ENCODE assay signal across 12 cellular contexts in genomic region chr17:45812102-45812501, GRCh38. TPM values are rescaled to one million over a fixed set of nuclear protein-coding genes. Genes with fewer than 3 reads are reported as not detected.
DNase-seq lines count a peak whose midpoint lies in the region; TF ChIP-seq lines count a peak whose summit lies in the region.
"Had no signal": no experiment of that assay in that cellular context is flagged by ENCODE, and none has a peak within 500 bp of the region (broad histone marks: within the 10 kb centered on the region; RNA-seq: fewer than 3 reads in every experiment).

No MANE protein-coding gene starts in this region.

- no peaks in the 10 kb centered on the region for H3K4me1 ChIP-seq in osteoblast (ENCODE audit: insufficient read depth, low read length)
- no peaks in the 10 kb centered on the region for H3K4me1 ChIP-seq in adrenal gland (replicated peaks in 1 of 2)

- peaks cover 26% of the 10 kb centered on the region for H3K27me3 Mint-ChIP-seq in chondrocyte (ENCODE audit: low read depth)

- peak; percentile 18 for DNase-seq in NCI-H2227 (lab: John Stamatoyannopoulos, UW; ENCODE audit: unreplicated experiment)
- no peak for DNase-seq in NCI-H2227 treated with DMSO at 0.1 percent for 48 hours (lab: John Stamatoyannopoulos, UW)
- peak; percentile 30 for DNase-seq in NB4 (ENCODE audit: low read depth)
- DNase-seq in chondrocyte (ENCODE audit: low spot score), result no peak
- no peak for DNase-seq in osteoblast (ENCODE audit: insufficient read length, low spot score, missing footprints)
- no peak for DNase-seq in adrenal gland
- no peak for DNase-seq in NCI-H1105 (lab: John Stamatoyannopoulos, UW)
- DNase-seq in HK-2 (ENCODE audit: unreplicated experiment), result no peak
- DNase-seq: MG63 had no signal

- H3K4me2 ChIP-seq in osteoblast (ENCODE audit: insufficient read depth, low read length), result no peak overlapping the region

- H2AFZ ChIP-seq in osteoblast (ENCODE audit: low read length), result no peak overlapping the region

- no peaks in the 10 kb centered on the region for H3K79me2 ChIP-seq in osteoblast (ENCODE audit: insufficient read depth, low read length)

- intact Hi-C loops in adrenal gland (cut with DNase I), result no loop called here

- H3K36me3 ChIP-seq in osteoblast (ENCODE audit: insufficient read depth, low read length), result no peaks in the 10 kb centered on the region
- H3K36me3 ChIP-seq in adrenal gland (replicated peaks in 1 of 2), result no peaks in the 10 kb centered on the region
- H3K36me3 ChIP-seq: MG63 had no signal

- H3K9me3 Mint-ChIP-seq in chondrocyte (ENCODE audit: low read depth), result peaks cover 3% of the 10 kb centered on the region
- H3K9me3 Mint-ChIP-seq: stimulated activated memory B cell treated with anti-CD40 and anti-IgM and Interleukin-4, amounts not matched to agents 10 μg/mL and 1 μg/mL and 100 μg/mL, for 72 hours had no signal

- H3K4me1 Mint-ChIP-seq in chondrocyte (ENCODE audit: low read depth), result no peaks in the 10 kb centered on the region
- H3K4me1 Mint-ChIP-seq: stimulated activated memory B cell treated with anti-CD40 and anti-IgM and Interleukin-4, amounts not matched to agents 10 μg/mL and 1 μg/mL and 100 μg/mL, for 72 hours had no signal

- H3K36me3 Mint-ChIP-seq in chondrocyte (ENCODE audit: low read depth), result no peaks in the 10 kb centered on the region
- H3K36me3 Mint-ChIP-seq: stimulated activated memory B cell treated with anti-CD40 and anti-IgM and Interleukin-4, amounts not matched to agents 10 μg/mL and 1 μg/mL and 100 μg/mL, for 72 hours had no signal

- H3K27ac Mint-ChIP-seq in chondrocyte (ENCODE audit: unreplicated experiment), result no peak overlapping the region
- H3K27ac Mint-ChIP-seq: stimulated activated memory B cell treated with anti-CD40 and anti-IgM and Interleukin-4, amounts not matched to agents 10 μg/mL and 1 μg/mL and 100 μg/mL, for 72 hours had no signal

- H3K4me3 ChIP-seq in NB4 (ENCODE audit: low read depth, low read length), result no peak overlapping the region
- H3K4me3 ChIP-seq in osteoblast (ENCODE audit: insufficient read depth, low read length), result no peak overlapping the region
- no peak overlapping the region for H3K4me3 ChIP-seq in adrenal gland
- H3K4me3 ChIP-seq: MG63, SK-N-MC had no signal

- H3K27me3 ChIP-seq in osteoblast (ENCODE audit: insufficient read depth, low read length) (no peaks in the 10 kb centered on the region), adrenal gland (peaks cover 6% of the 10 kb centered on the region)
- H3K27me3 ChIP-seq: MG63 had no signal

- no peaks in the 10 kb centered on the region for H3K9me3 ChIP-seq in osteoblast (ENCODE audit: low read depth, low read length)
- H3K9me3 ChIP-seq in adrenal gland (replicated peaks in 1 of 3), result no peaks in the 10 kb centered on the region

- H3K27ac ChIP-seq in osteoblast (ENCODE audit: low read depth, low read length) (no peak overlapping the region), adrenal gland (no peak overlapping the region)
- H3K27ac ChIP-seq: SK-N-MC had no signal

- TF ChIP-seq CTCF in NB4 (IDR thresholded peaks at IDR 0.05; ENCODE audit: low read depth, low read length), result peak; percentile 28
- peak; percentile 49 for TF ChIP-seq CTCF in chondrocyte (IDR thresholded peaks at IDR 0.05)
- TF ChIP-seq CTCF in osteoblast (IDR thresholded peaks at IDR 0.05; ENCODE audit: extremely low read depth, low read depth, low read length), result peak; percentile 21
- no peak for TF ChIP-seq CTCF in adrenal gland (IDR thresholded peaks at IDR 0.05)

- TF ChIP-seq POLR2A in NB4 (IDR thresholded peaks at IDR 0.05; ENCODE audit: extremely low read depth, insufficient read length) (no peak), adrenal gland (IDR thresholded peaks at IDR 0.05) (no peak)

- H3K4me3 Mint-ChIP-seq in chondrocyte (ENCODE audit: unreplicated experiment), result no peak overlapping the region
- H3K4me3 Mint-ChIP-seq: stimulated activated memory B cell treated with anti-CD40 and anti-IgM and Interleukin-4, amounts not matched to agents 10 μg/mL and 1 μg/mL and 100 μg/mL, for 72 hours had no signal

- H4K20me1 ChIP-seq in osteoblast (ENCODE audit: insufficient read depth, low read length), result no peaks in the 10 kb centered on the region

- 69 to 88% (median 73%) methylated on average over 3 of the region's 3 CpGs for WGBS in adrenal gland, 4 donors

RNA-seq across cellular contexts. Expression of gene CRHR1, which starts 28.0 kb away (rescaled TPM):
- total RNA-seq in chondrocyte (not detected in 3 replicates), osteoblast (not detected in 2 replicates), adrenal gland (under 1 TPM in 1 of 8 donors, not detected in 7; 0.27 TPM)
- not detected for polyA plus RNA-seq in adrenal gland
- total RNA-seq: activated CD8-positive, alpha-beta memory T cell treated with anti-CD3 and anti-CD28 coated beads for 36 hours had no signal

RNA-seq across cellular contexts. Expression of gene SPPL2C, which starts 32.6 kb away (rescaled TPM):
- not detected in 3 replicates for total RNA-seq in chondrocyte
- not detected in 2 replicates for total RNA-seq in osteoblast
- total RNA-seq in adrenal gland, result not detected
- polyA plus RNA-seq in adrenal gland, result not detected
- total RNA-seq: activated CD8-positive, alpha-beta memory T cell treated with anti-CD3 and anti-CD28 coated beads for 36 hours had no signal

Comparison
In these comparisons a context has a peak if more than half of its experiments do, and no peak if none do; other contexts are left out.
1. DNase-seq: peak in NCI-H2227 (single experiment) and NB4 (single experiment); none in NCI-H2227 treated with DMSO at 0.1 percent for 48 hours (single experiment), chondrocyte (single experiment), osteoblast (single experiment), adrenal gland (0 of 7), NCI-H1105 (single experiment) and HK-2 (single experiment).
2. CTCF ChIP-seq: peak in NB4 (single experiment), chondrocyte (single experiment) and osteoblast (single experiment); none in adrenal gland (0 of 6).